ENCODE assay signal across 23 cellular contexts in the genomic region with DNA sequence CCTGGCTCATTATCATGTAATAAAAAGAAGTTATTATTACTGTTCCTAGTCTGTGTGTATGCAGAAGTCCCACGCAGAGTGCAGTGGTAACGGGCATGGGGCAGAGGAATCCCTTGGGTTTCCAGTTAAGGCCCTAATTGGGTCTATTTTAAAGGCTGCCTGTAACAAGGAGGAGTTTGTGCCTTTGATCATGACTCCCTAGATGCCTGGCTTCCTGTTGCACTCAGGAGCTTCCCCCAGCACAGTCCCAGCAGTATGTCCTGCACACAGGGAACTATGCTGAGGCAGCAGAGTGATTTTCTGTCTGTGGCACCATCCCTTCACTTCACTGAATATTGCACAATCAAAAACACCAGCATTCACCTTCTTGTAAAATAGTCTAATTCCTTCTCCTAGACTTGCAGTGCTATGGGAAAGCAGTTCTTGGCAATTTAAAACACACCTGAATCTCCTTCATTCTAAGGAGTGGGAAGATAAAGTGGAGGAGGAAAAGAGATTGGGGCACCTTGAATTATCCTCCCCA. TPM values are rescaled to one million over a fixed set of nuclear protein-coding genes. Genes with fewer than 3 reads are reported as not detected.
"Had no signal": no experiment of that assay in that cellular context is flagged by ENCODE, and none has a peak within 500 bp of the region (broad histone marks: within the 10 kb centered on the region; RNA-seq: fewer than 3 reads in every experiment).

No MANE protein-coding gene starts in this region.

- H3K4me3 ChIP-seq: esophagus muscularis mucosa, heart left ventricle, left ventricle myocardium inferior, lung, right atrium auricular region, tibial nerve had no signal

- H3K36me3 ChIP-seq: esophagus muscularis mucosa, heart left ventricle, left ventricle myocardium inferior, right atrium auricular region, tibial nerve had no signal

- ATAC-seq: activated CD4-positive, alpha-beta T cell treated with anti-CD3 and anti-CD28 coated beads for 36 hours; foreskin keratinocyte; natural killer cell had no signal

- DNase-seq: activated CD4-positive, alpha-beta T cell treated with anti-CD3 and anti-CD28 coated beads for 36 hours; activated CD4-positive, alpha-beta T cell treated with anti-CD3 and anti-CD28 coated beads, Interleukin-2, amount 50 U/mL, for 4 hours; activated CD4-positive, CD25-positive, alpha-beta regulatory T cell; activated effector memory CD4-positive, alpha-beta T cell treated with Interleukin-2 at 50 U/mL for 16 hours; activated naive CD4-positive, alpha-beta T cell treated with Interleukin-2 at 50 U/mL for 16 hours; anterior cingulate cortex; dermis blood vessel endothelial cell; effector CD4-positive, alpha-beta T cell; foreskin keratinocyte; heart left ventricle; kidney glomerular epithelial cell; left ventricle myocardium inferior; mesendoderm; natural killer cell; stimulated activated CD4-positive, alpha-beta T cell treated with anti-CD3 and anti-CD28 coated beads, Interleukin-2, amount 100 ng/mL, for 48 hours; stimulated activated naive CD4-positive, alpha-beta T cell treated with Interleukin-2 at 50 U/mL for 16 hours; T-helper 2 cell had no signal

- H3K9me3 ChIP-seq: esophagus muscularis mucosa, heart left ventricle, left ventricle myocardium inferior, right atrium auricular region, tibial nerve had no signal

- H3K4me1 ChIP-seq: esophagus muscularis mucosa, foreskin keratinocyte, heart left ventricle, left ventricle myocardium inferior, right atrium auricular region had no signal

- FAIRE-seq: colon had no signal

- H3K27ac ChIP-seq: esophagus muscularis mucosa, foreskin keratinocyte, heart left ventricle, left ventricle myocardium inferior, right atrium auricular region had no signal

- H3K27me3 ChIP-seq: esophagus muscularis mucosa, foreskin keratinocyte, heart left ventricle, right atrium auricular region, tibial nerve had no signal

RNA-seq across cellular contexts. Expression of a gene that starts 22.9 kb away (rescaled TPM):
- total RNA-seq: activated CD4-positive, alpha-beta T cell treated with anti-CD3 and anti-CD28 coated beads for 36 hours; dermis blood vessel endothelial cell; foreskin keratinocyte; natural killer cell; pulmonary artery endothelial cell had no signal
- polyA plus RNA-seq: foreskin keratinocyte had no signal
